ENCODE assay signal across 30 cellular contexts in genomic region chr7:5228066-5228465, GRCh38.
"Had no signal": no experiment of that assay in that cellular context is flagged by ENCODE, and none has a peak within 500 bp of the region (broad histone marks: within the 10 kb centered on the region; RNA-seq: fewer than 3 reads in every experiment).

No MANE protein-coding gene starts in this region.

- H3K27me3 Mint-ChIP-seq: activated CD8-positive, alpha-beta memory T cell treated with anti-CD3 and anti-CD28 coated beads, Interleukin-2, amount 10 ng/mL, durations not matched to agents 7 days and 5 days; activated naive CD4-positive, alpha-beta T cell treated with anti-CD3 and anti-CD28 coated beads, Interleukin-2, amount 50 U/mL, for 24 hours; activated T-cell treated with anti-CD3 and anti-CD28 coated beads, Interleukin-2, amount 50 U/mL, for 24 hours had no signal

- H3K9me3 Mint-ChIP-seq: activated naive CD4-positive, alpha-beta T cell treated with anti-CD3 and anti-CD28 coated beads, Interleukin-2, amount 50 U/mL, for 24 hours; activated T-cell treated with anti-CD3 and anti-CD28 coated beads, Interleukin-2, amount 50 U/mL, for 24 hours; activated T-helper 1 cell treated with anti-CD3 and anti-CD28 coated beads, Interleukin-12 subunit alpha, Interleukin-12 subunit beta, Interleukin-2, Interleukin-4 antibody, amounts not matched to agents 30 ng/mL and 10 ng/mL and 1 ng/mL, durations not matched to agents 14 hours and 24 hours and 36 hours; T-helper 1 cell treated with Interleukin-12 subunit alpha and Interleukin-12 subunit beta and Interleukin-4 antibody, amounts not matched to agents 30 μg/mL and 1 μg/mL, for 36 hours had no signal

- H3K4me3 ChIP-seq: ascending aorta, body of pancreas, MG63, SJSA1 had no signal

- H3K27ac ChIP-seq: ascending aorta, body of pancreas, SJSA1 had no signal

- H3K9me3 ChIP-seq: ascending aorta, body of pancreas, MG63, SJSA1 had no signal

- H3K4me1 ChIP-seq: ascending aorta, body of pancreas, SJSA1 had no signal

- ATAC-seq: activated CD8-positive, alpha-beta memory T cell treated with anti-CD3 and anti-CD28 coated beads, Interleukin-2, amount 10 ng/mL, durations not matched to agents 7 days and 5 days; body of pancreas; Panc1 had no signal

- H3K27me3 ChIP-seq: ascending aorta, body of pancreas, MG63, SJSA1 had no signal

- H3K4me1 Mint-ChIP-seq: activated CD8-positive, alpha-beta memory T cell treated with anti-CD3 and anti-CD28 coated beads, Interleukin-2, amount 10 ng/mL, durations not matched to agents 7 days and 5 days had no signal

- FAIRE-seq: bronchial epithelial cell had no signal

- H3K27ac Mint-ChIP-seq: activated CD8-positive, alpha-beta memory T cell treated with anti-CD3 and anti-CD28 coated beads, Interleukin-2, amount 10 ng/mL, durations not matched to agents 7 days and 5 days; activated naive CD4-positive, alpha-beta T cell treated with anti-CD3 and anti-CD28 coated beads, Interleukin-2, amount 50 U/mL, for 24 hours; activated T-cell treated with anti-CD3 and anti-CD28 coated beads, Interleukin-2, amount 50 U/mL, for 24 hours; activated T-helper 1 cell treated with anti-CD3 and anti-CD28 coated beads, Interleukin-12 subunit alpha, Interleukin-12 subunit beta, Interleukin-2, Interleukin-4 antibody, amounts not matched to agents 30 ng/mL and 10 ng/mL and 1 ng/mL, durations not matched to agents 14 hours and 24 hours and 36 hours; T-helper 1 cell treated with Interleukin-12 subunit alpha and Interleukin-12 subunit beta and Interleukin-4 antibody, amounts not matched to agents 30 μg/mL and 1 μg/mL, for 36 hours had no signal

- H3K4me3 Mint-ChIP-seq: activated CD8-positive, alpha-beta memory T cell treated with anti-CD3 and anti-CD28 coated beads, Interleukin-2, amount 10 ng/mL, durations not matched to agents 7 days and 5 days; activated naive CD4-positive, alpha-beta T cell treated with anti-CD3 and anti-CD28 coated beads, Interleukin-2, amount 50 U/mL, for 24 hours; activated T-cell treated with anti-CD3 and anti-CD28 coated beads, Interleukin-2, amount 50 U/mL, for 24 hours; activated T-helper 1 cell treated with anti-CD3 and anti-CD28 coated beads, Interleukin-12 subunit alpha, Interleukin-12 subunit beta, Interleukin-2, Interleukin-4 antibody, amounts not matched to agents 30 ng/mL and 10 ng/mL and 1 ng/mL, durations not matched to agents 14 hours and 24 hours and 36 hours; T-helper 1 cell treated with Interleukin-12 subunit alpha and Interleukin-12 subunit beta and Interleukin-4 antibody, amounts not matched to agents 30 μg/mL and 1 μg/mL, for 36 hours had no signal

- DNase-seq: activated CD4-positive, alpha-beta T cell treated with anti-CD3 and anti-CD28 coated beads for 48 hours; activated CD4-positive, alpha-beta T cell treated with anti-CD3 and anti-CD28 coated beads, Interleukin-2, amount 50 U/mL, for 48 hours; activated CD4-positive, CD25-positive, alpha-beta regulatory T cell treated with anti-CD3 and anti-CD28 coated beads, Interleukin-2, amount 50 U/mL, for 72 hours; activated CD8-positive, alpha-beta memory T cell treated with anti-CD3 and anti-CD28 coated beads, Interleukin-2, amount 10 ng/mL, durations not matched to agents 7 days and 5 days; activated effector memory CD4-positive, alpha-beta T cell treated with Interleukin-2 at 50 U/mL for 16 hours; activated naive CD4-positive, alpha-beta T cell; activated T-cell treated with anti-CD3 and anti-CD28 coated beads, Interleukin-2, amount 50 U/mL, for 24 hours; body of pancreas; MG63; MV-4-11; NCI-H1092 treated with DMSO at 0.1 percent for 48 hours; NCI-H1417 treated with DMSO at 0.1 percent for 48 hours; NCI-H1694; NCI-H2029; NCI-H2107; NCI-H2171 treated with DMSO at 0.1 percent for 48 hours; NCI-H345; NCI-H510A; NCI-H526 treated with DMSO at 0.1 percent for 48 hours; NK-92 treated with Interleukin-12 subunit alpha and Interleukin-12 subunit beta, amount 100 ng/mL, for 24 hours; OCI-M1; RPMI8226; SHP77 had no signal
